Comparison of ENCODE assay signal across 8 cellular contexts in genomic region chr19:47779524-47780214, GRCh38. TPM values are rescaled to one million over a fixed set of nuclear protein-coding genes. Genes with fewer than 3 reads are reported as not detected.
DNase-seq lines count a peak whose midpoint lies in the region; ATAC-seq and TF ChIP-seq lines count a peak whose summit lies in the region.

No MANE protein-coding gene starts in this region.

- TF ChIP-seq CTCF in DOHH2 (IDR thresholded peaks at IDR 0.05; ENCODE audit: low read depth, low read length, poor library complexity, severe bottlenecking): no peak
- no peak for TF ChIP-seq CTCF in psoas muscle (IDR thresholded peaks at IDR 0.05)

- H4K20me1 ChIP-seq in DOHH2 (ENCODE audit: control insufficient read depth, insufficient read depth, low read depth, low read length): no peaks in the 10 kb centered on the region

- no peaks in the 10 kb centered on the region for H3K9me2 ChIP-seq in DOHH2 (replicated peaks; ENCODE audit: control insufficient read depth, low read length)

- peaks cover 14% of the 10 kb centered on the region; the same call in 1 of the 2 replicates for H3K4me1 ChIP-seq in DOHH2 (ENCODE audit: control insufficient read depth, low read length)
- H3K4me1 ChIP-seq in psoas muscle: peaks cover 28% of the 10 kb centered on the region

- H3K36me3 ChIP-seq in DOHH2 (ENCODE audit: control insufficient read depth, low read length): no peaks in the 10 kb centered on the region
- H3K36me3 ChIP-seq in psoas muscle (ENCODE audit: insufficient read depth in 1 of 2, low read depth in 1 of 2): peaks cover 3 to 39% of the 10 kb centered on the region in 2 donors

- POLR2A ChIA-PET in activated CD4-positive, alpha-beta memory T cell treated with anti-CD3 and anti-CD28 coated beads, Interleukin-2, amount 10 ng/mL, durations not matched to agents 7 days and 5 days (lab: Charles Lee): no interaction called here

- H3K36me3 Mint-ChIP-seq in activated CD4-positive, alpha-beta memory T cell treated with anti-CD3 and anti-CD28 coated beads, Interleukin-2, amount 10 ng/mL, durations not matched to agents 7 days and 5 days (ENCODE audit: low read depth): peaks cover 35% of the 10 kb centered on the region

- H3K9me3 Mint-ChIP-seq in activated CD4-positive, alpha-beta memory T cell treated with anti-CD3 and anti-CD28 coated beads, Interleukin-2, amount 10 ng/mL, durations not matched to agents 7 days and 5 days: no peaks in the 10 kb centered on the region

- peak overlapping the region; percentile 72; the same call in 1 of the 2 replicates for H3K4me3 ChIP-seq in DOHH2 (ENCODE audit: low read length)
- H3K4me3 ChIP-seq in psoas muscle: peak overlapping the region; percentile 93

- ATAC-seq in psoas muscle: peak; percentile 80 to 88 (median 87)
- no peak for ATAC-seq in HG02938 (IDR thresholded peaks at IDR 0.05; ENCODE audit: unreplicated experiment)
- ATAC-seq in GM21825 (IDR thresholded peaks at IDR 0.05; ENCODE audit: unreplicated experiment): no peak
- ATAC-seq in GM19328 (IDR thresholded peaks at IDR 0.05; ENCODE audit: unreplicated experiment): no peak
- ATAC-seq in HG03108 (IDR thresholded peaks at IDR 0.05; ENCODE audit: unreplicated experiment): no peak

- H3K4me2 ChIP-seq in DOHH2 (ENCODE audit: low read length): peak overlapping the region; percentile 74

- H3K27me3 Mint-ChIP-seq in activated CD4-positive, alpha-beta memory T cell treated with anti-CD3 and anti-CD28 coated beads, Interleukin-2, amount 10 ng/mL, durations not matched to agents 7 days and 5 days: no peaks in the 10 kb centered on the region

- H3K9me3 ChIP-seq in DOHH2 (ENCODE audit: control insufficient read depth, insufficient read depth, low read length) (no peaks in the 10 kb centered on the region), psoas muscle (no peaks in the 10 kb centered on the region)

- no peaks in the 10 kb centered on the region; the same call in 1 of the 2 replicates for H3F3A ChIP-seq in DOHH2 (ENCODE audit: control insufficient read depth, insufficient read depth)

- no peak for DNase-seq in activated CD4-positive, alpha-beta memory T cell treated with anti-CD3 and anti-CD28 coated beads, Interleukin-2, amount 10 ng/mL, durations not matched to agents 7 days and 5 days
- peak; percentile 92 for DNase-seq in cardiac septum (ENCODE audit: low spot score)
- peak; percentile 75 to 90 for DNase-seq in psoas muscle

- intact Hi-C loops in cardiac septum (cut with DNase I): no loop called here
- intact Hi-C loops in psoas muscle (cut with DNase I): no loop called here

- H3K79me2 ChIP-seq in DOHH2 (ENCODE audit: control insufficient read depth, low read length): no peaks in the 10 kb centered on the region

- H3K4me1 Mint-ChIP-seq in activated CD4-positive, alpha-beta memory T cell treated with anti-CD3 and anti-CD28 coated beads, Interleukin-2, amount 10 ng/mL, durations not matched to agents 7 days and 5 days: peaks cover 30% of the 10 kb centered on the region

- H3K27ac Mint-ChIP-seq in activated CD4-positive, alpha-beta memory T cell treated with anti-CD3 and anti-CD28 coated beads, Interleukin-2, amount 10 ng/mL, durations not matched to agents 7 days and 5 days: peak overlapping the region; percentile 86

- H3K4me3 Mint-ChIP-seq in activated CD4-positive, alpha-beta memory T cell treated with anti-CD3 and anti-CD28 coated beads, Interleukin-2, amount 10 ng/mL, durations not matched to agents 7 days and 5 days: peak overlapping the region; percentile 98

- WGBS in psoas muscle, 3 donors: 13 to 40% (median 18%) methylated on average over 24 of the region's 24 CpGs

- CTCF ChIA-PET in activated CD4-positive, alpha-beta memory T cell treated with anti-CD3 and anti-CD28 coated beads, Interleukin-2, amount 10 ng/mL, durations not matched to agents 7 days and 5 days (lab: Charles Lee): interaction anchor here (0.7 to 1.1 kb wide), 3 partner anchors 14 to 73 kb away, joined by 3 to 5 read pairs (median 4); no protein-coding TSS in a partner anchor

- H3K27ac ChIP-seq in DOHH2 (ENCODE audit: low read depth, low read length) (no peak overlapping the region), psoas muscle (peak overlapping the region; percentile 95)

- peaks cover 7% of the 10 kb centered on the region for H3K27me3 ChIP-seq in DOHH2 (ENCODE audit: control insufficient read depth, low read length)
- no peaks in the 10 kb centered on the region for H3K27me3 ChIP-seq in psoas muscle (ENCODE audit: insufficient read depth in 3 of 3, low read length in 2 of 3)

RNA-seq across cellular contexts. Expression of gene SELENOW, which starts 1.2 kb away (rescaled TPM):
- 100 to 1,000 TPM; 110 to 120 TPM for total RNA-seq in activated CD4-positive, alpha-beta memory T cell treated with anti-CD3 and anti-CD28 coated beads, Interleukin-2, amount 10 ng/mL, durations not matched to agents 7 days and 5 days
- 944 TPM for total RNA-seq in cardiac septum
- total RNA-seq in psoas muscle: 100 to 1,000 TPM; 677 to 969 (median 733) TPM
- polyA plus RNA-seq in psoas muscle: 1,000 to 10,000 TPM in 2 of 3 donors, 100 to 1,000 TPM in 1; 434 to 1,620 (median 1,372) TPM

RNA-seq across cellular contexts. Expression of gene TPRX1, which starts 24.7 kb away (rescaled TPM):
- total RNA-seq in activated CD4-positive, alpha-beta memory T cell treated with anti-CD3 and anti-CD28 coated beads, Interleukin-2, amount 10 ng/mL, durations not matched to agents 7 days and 5 days: not detected
- total RNA-seq in cardiac septum (not detected), psoas muscle (not detected)
- not detected for polyA plus RNA-seq in psoas muscle

RNA-seq across cellular contexts. Expression of gene NOP53, which starts 34.3 kb away (rescaled TPM):
- total RNA-seq in activated CD4-positive, alpha-beta memory T cell treated with anti-CD3 and anti-CD28 coated beads, Interleukin-2, amount 10 ng/mL, durations not matched to agents 7 days and 5 days: 100 to 1,000 TPM; 257 to 271 TPM
- 136 TPM for total RNA-seq in cardiac septum
- 100 to 1,000 TPM in 3 of 4 donors, 10 to 100 TPM in 1; 96.3 to 166 (median 127) TPM for total RNA-seq in psoas muscle
- 100 to 1,000 TPM; 247 to 268 (median 257) TPM for polyA plus RNA-seq in psoas muscle

RNA-seq across cellular contexts. Expression of gene CRX, which starts 42.1 kb away (rescaled TPM):
- not detected for total RNA-seq in activated CD4-positive, alpha-beta memory T cell treated with anti-CD3 and anti-CD28 coated beads, Interleukin-2, amount 10 ng/mL, durations not matched to agents 7 days and 5 days
- total RNA-seq in cardiac septum (not detected), psoas muscle (not detected)
- under 1 TPM in 1 of 3 donors, not detected in 2; 0.01 TPM for polyA plus RNA-seq in psoas muscle

Comparison
In these comparisons a context has a peak if more than half of its experiments do, and no peak if none do; other contexts are left out.
1. ATAC-seq: peak in psoas muscle (4 of 4); none in HG02938 (single experiment), GM21825 (single experiment), GM19328 (single experiment) and HG03108 (single experiment).